Comparison of ENCODE assay signal across 11 cellular contexts in genomic region chr2:28665041-28665704, GRCh38.
DNase-seq lines count a peak whose midpoint lies in the region; ATAC-seq and TF ChIP-seq lines count a peak whose summit lies in the region.
"Had no signal": no experiment of that assay in that cellular context is flagged by ENCODE, and none has a peak within 500 bp of the region (broad histone marks: within the 10 kb centered on the region; RNA-seq: fewer than 3 reads in every experiment).

No MANE protein-coding gene starts in this region.

- DNase-seq in NCI-H446 treated with DMSO at 0.1 percent for 48 hours (lab: John Stamatoyannopoulos, UW): peak; percentile 78
- DNase-seq in neural progenitor cell (ENCODE audit: low spot score): peak; percentile 29
- DNase-seq in activated naive CD4-positive, alpha-beta T cell treated with anti-CD3 and anti-CD28 coated beads, Interleukin-2, amount 50 U/mL, for 72 hours (ENCODE audit: low spot score in 2 of 2): no peak
- DNase-seq in activated CD8-positive, alpha-beta memory T cell treated with anti-CD3 and anti-CD28 coated beads for 24 hours: no peak

- H3K79me2 ChIP-seq in ACC112 (ENCODE audit: control insufficient read depth, insufficient read depth, low read length, unreplicated experiment) (no peaks in the 10 kb centered on the region), neural progenitor cell (ENCODE audit: low read depth) (no peaks in the 10 kb centered on the region)

- H3K36me3 ChIP-seq in ACC112 (ENCODE audit: insufficient read depth, low read length) (no peaks in the 10 kb centered on the region), esophagus (ENCODE audit: control insufficient read depth in 2 of 2, insufficient read depth in 2 of 2, low read length in 1 of 2) (no peaks in the 10 kb centered on the region), neural progenitor cell (no peaks in the 10 kb centered on the region)
- H3K36me3 ChIP-seq: neutrophil had no signal

- peak overlapping the region; percentile 65 for H3K27ac Mint-ChIP-seq in neural progenitor cell
- no peak overlapping the region for H3K27ac Mint-ChIP-seq in activated naive CD4-positive, alpha-beta T cell treated with anti-CD3 and anti-CD28 coated beads, Interleukin-2, amount 50 U/mL, for 72 hours

- no peaks in the 10 kb centered on the region for H3K36me3 Mint-ChIP-seq in neural progenitor cell
- H3K36me3 Mint-ChIP-seq in activated naive CD4-positive, alpha-beta T cell treated with anti-CD3 and anti-CD28 coated beads, Interleukin-2, amount 50 U/mL, for 72 hours: no peaks in the 10 kb centered on the region

- H3F3A ChIP-seq in neural progenitor cell (ENCODE audit: low read depth): no peaks in the 10 kb centered on the region

- H3K27ac ChIP-seq in ACC112 (ENCODE audit: low read depth, low read length): peak overlapping the region; percentile 30
- peak overlapping the region; percentile 82 to 94 for H3K27ac ChIP-seq in esophagus (ENCODE audit: low read depth in 2 of 2, low read length in 1 of 2)
- H3K27ac ChIP-seq in neural progenitor cell: no peak overlapping the region
- H3K27ac ChIP-seq: HL-60, neutrophil had no signal

- 29 to 35% methylated on average over 8 of the region's 8 CpGs for WGBS in esophagus, 2 donors

- peaks cover 49% of the 10 kb centered on the region for H3K4me1 ChIP-seq in ACC112 (ENCODE audit: control insufficient read depth, insufficient read depth, low read length, unreplicated experiment)
- H3K4me1 ChIP-seq in esophagus (ENCODE audit: control insufficient read depth in 2 of 2, insufficient read depth in 2 of 2, low read length in 1 of 2): peaks cover 2 to 27% of the 10 kb centered on the region in 2 donors
- peaks cover 18% of the 10 kb centered on the region for H3K4me1 ChIP-seq in neural progenitor cell

- no peaks in the 10 kb centered on the region for H3K9me3 Mint-ChIP-seq in neural progenitor cell
- no peaks in the 10 kb centered on the region for H3K9me3 Mint-ChIP-seq in activated naive CD4-positive, alpha-beta T cell treated with anti-CD3 and anti-CD28 coated beads, Interleukin-2, amount 50 U/mL, for 72 hours
- H3K9me3 Mint-ChIP-seq: central memory CD8-positive, alpha-beta T cell had no signal

- H4K20me1 ChIP-seq in neural progenitor cell (ENCODE audit: low read depth): no peaks in the 10 kb centered on the region

- TF ChIP-seq CTCF in neural progenitor cell (IDR thresholded peaks at IDR 0.05): no peak

- H3K27me3 Mint-ChIP-seq in neural progenitor cell (ENCODE audit: insufficient read depth, low read depth): peaks cover 11% of the 10 kb centered on the region

- H3K9me3 ChIP-seq in esophagus (ENCODE audit: control insufficient read depth in 2 of 2, insufficient read depth in 1 of 2, low read depth in 1 of 2, low read length in 1 of 2) (no peaks in the 10 kb centered on the region), neural progenitor cell (ENCODE audit: low read depth) (no peaks in the 10 kb centered on the region)
- H3K9me3 ChIP-seq: neutrophil had no signal

- H2AFZ ChIP-seq in ACC112 (ENCODE audit: low read length, unreplicated experiment): peak overlapping the region; percentile 45
- H2AFZ ChIP-seq in neural progenitor cell (replicated peaks): no peak overlapping the region

- no peak overlapping the region for H3K9ac ChIP-seq in neural progenitor cell

- H3K4me1 Mint-ChIP-seq in neural progenitor cell: peaks cover 56% of the 10 kb centered on the region
- H3K4me1 Mint-ChIP-seq: central memory CD8-positive, alpha-beta T cell had no signal

- H3K4me3 ChIP-seq in ACC112 (ENCODE audit: low read depth, low read length) (no peak overlapping the region), esophagus (ENCODE audit: low read depth in 1 of 2, low read length in 2 of 2) (no peak overlapping the region), neural progenitor cell (no peak overlapping the region)

- no peaks in the 10 kb centered on the region for H3K27me3 ChIP-seq in ACC112 (ENCODE audit: insufficient read depth, low read length)
- no peaks in the 10 kb centered on the region for H3K27me3 ChIP-seq in esophagus (ENCODE audit: control insufficient read depth in 1 of 2, insufficient read depth in 2 of 2, low read length in 2 of 2)
- H3K27me3 ChIP-seq in neural progenitor cell: no peaks in the 10 kb centered on the region
- H3K27me3 ChIP-seq: neutrophil had no signal

- no peak for ATAC-seq in GM21528 (IDR thresholded peaks at IDR 0.05; ENCODE audit: low FRiP score, unreplicated experiment)
- ATAC-seq in HG03095 (IDR thresholded peaks at IDR 0.05; ENCODE audit: unreplicated experiment): no peak
- ATAC-seq in activated naive CD4-positive, alpha-beta T cell treated with anti-CD3 and anti-CD28 coated beads, Interleukin-2, amount 50 U/mL, for 72 hours: no peak

- H3K4me2 ChIP-seq in neural progenitor cell: no peak overlapping the region

- H3K4me3 Mint-ChIP-seq in neural progenitor cell: peak overlapping the region; percentile 1
- H3K4me3 Mint-ChIP-seq: central memory CD8-positive, alpha-beta T cell had no signal

Comparison
In these comparisons a context has a peak if more than half of its experiments do, and no peak if none do; other contexts are left out.
1. DNase-seq: peak in NCI-H446 treated with DMSO at 0.1 percent for 48 hours (single experiment) and neural progenitor cell (single experiment); none in activated naive CD4-positive, alpha-beta T cell treated with anti-CD3 and anti-CD28 coated beads, Interleukin-2, amount 50 U/mL, for 72 hours (0 of 2) and activated CD8-positive, alpha-beta memory T cell treated with anti-CD3 and anti-CD28 coated beads for 24 hours (single experiment).